8 cellular contexts compared by ENCODE assay signal in genomic region chr6:26556263-26557070, GRCh38. TPM values are rescaled to one million over a fixed set of nuclear protein-coding genes. Genes with fewer than 3 reads are reported as not detected.
A peak's percentile ranks its signal among the peaks of the same experiment; 100 is the strongest.
DNase-seq lines count a peak whose midpoint lies in the region; ATAC-seq, FAIRE-seq and TF ChIP-seq lines count a peak whose summit lies in the region.

No MANE protein-coding gene starts in this region.

- H3K18ac ChIP-seq in H1 (ENCODE audit: extremely low read depth, low read length), result no peak overlapping the region

- H3K9ac ChIP-seq in SK-N-MC (ENCODE audit: insufficient read length) (peak overlapping the region; percentile 86), H1 (replicated peaks in 1 of 4; ENCODE audit: extremely low read depth in 1 of 4, low read depth in 3 of 4, low read length in 3 of 4) (no peak overlapping the region)

- FAIRE-seq in H1 (lab: Jason Lieb, UNC), result peak; percentile 66

- H2AFZ ChIP-seq in H1 (ENCODE audit: low read length), result peak overlapping the region; percentile 89

- H2BK20ac ChIP-seq in H1 (ENCODE audit: low read length), result no peak overlapping the region

- peak overlapping the region in 3 of 4 donors; percentile 27 to 59 (median 59) for H3K4me3 Mint-ChIP-seq in IgD-negative memory B cell

- peak; percentile 67 for DNase-seq in DMS153 (lab: John Stamatoyannopoulos, UW)
- peak; percentile 79 for DNase-seq in SK-N-MC (ENCODE audit: low read depth, low spot score)
- DNase-seq in H1 (ENCODE audit: low read depth in 1 of 2, low spot score in 2 of 2), result peak in 1 of 2 experiments; percentile 92
- peak; percentile 91 for DNase-seq in non-pigmented ciliary epithelial cell (ENCODE audit: low read depth)
- DNase-seq in GM19240 (ENCODE audit: insufficient read length, low spot score), result no peak

- H3K9me3 ChIP-seq in SK-N-MC (ENCODE audit: low read depth, low read length) (no peaks in the 10 kb centered on the region), H1 (ENCODE audit: insufficient read depth in 2 of 2, low read depth in 1 of 2, low read length in 1 of 2) (no peaks in the 10 kb centered on the region)

- no peak for TF ChIP-seq CTCF in H1 (IDR thresholded peaks at IDR 0.05; ENCODE audit: control extremely low read depth in 1 of 3, insufficient read depth in 1 of 3, low read depth in 1 of 3, low read length in 3 of 3)

- H3K4me3 ChIP-seq in SK-N-MC (peak overlapping the region; percentile 87), H1 (ENCODE audit: extremely low read depth in 1 of 4, insufficient read depth in 2 of 4, low read depth in 3 of 4, low read length in 4 of 4) (peak overlapping the region; percentile 77 to 96 (median 80))

- no peaks in the 10 kb centered on the region for H3K36me3 Mint-ChIP-seq in IgD-negative memory B cell

- H4K91ac ChIP-seq in H1 (replicated peaks; ENCODE audit: insufficient read length, low read length), result no peak overlapping the region

- POLR2A ChIA-PET in H1 (lab: Charles Lee; ENCODE audit: partially characterized antibody), result interaction anchor here (0.7 to 5.0 kb wide), 7 partner anchors 11 to 590 kb away, joined by 3 to 25 read pairs (median 4); partner anchors contain the start of gene HMGN4

- H3K4me1 Mint-ChIP-seq in IgD-negative memory B cell, result peaks cover 5 to 29% (median 11%) of the 10 kb centered on the region in 3 donors

- no peak overlapping the region for H4K5ac ChIP-seq in H1 (ENCODE audit: insufficient read length, low read depth, low read length)

- no peak overlapping the region for H2AK5ac ChIP-seq in H1 (ENCODE audit: low read depth, low read length)

- H3K56ac ChIP-seq in H1 (replicated peaks; ENCODE audit: insufficient read length, low read depth, low read length), result no peak overlapping the region

- 11% methylated on average over 16 of the region's 16 CpGs; no CpG with 5 or more reads in 1 of the 2 experiments for WGBS in H1 (ENCODE audit: extremely low coverage in 1 of 2, insufficient coverage in 1 of 2, insufficient read length in 1 of 2, insufficient replicate concordance in 2 of 2, low coverage in 1 of 2, low lambda C conversion rate in 2 of 2, missing lambda C conversion rate in 1 of 2), 2 experiments

- H3K27ac Mint-ChIP-seq in IgD-negative memory B cell, result peak overlapping the region in 1 of 3 donors; percentile 20

- no peaks in the 10 kb centered on the region for H3K79me1 ChIP-seq in H1 (ENCODE audit: low read depth, low read length)

- no peak overlapping the region for H3K4ac ChIP-seq in H1 (replicated peaks; ENCODE audit: insufficient read length, low read depth, low read length)

- H2BK15ac ChIP-seq in H1 (ENCODE audit: low read length), result no peak overlapping the region

- H2BK5ac ChIP-seq in H1 (ENCODE audit: low read depth, low read length), result no peak overlapping the region

- no peak overlapping the region for H2BK120ac ChIP-seq in H1 (replicated peaks; ENCODE audit: low read depth, low read length)

- H4K8ac ChIP-seq in H1 (ENCODE audit: extremely low read depth, insufficient read depth, low read length), result no peak overlapping the region

- H3K14ac ChIP-seq in H1 (ENCODE audit: insufficient read length), result no peak overlapping the region

- no peaks in the 10 kb centered on the region; a peak in 2 of 7 replicates for H3K4me1 ChIP-seq in H1 (replicated peaks in 1 of 4; ENCODE audit: control insufficient read depth in 3 of 4, insufficient read depth in 4 of 4, low read length in 3 of 4)

- H3K4me2 ChIP-seq in H1 (ENCODE audit: insufficient read depth in 1 of 2, low read depth in 2 of 2, low read length in 2 of 2), result peak overlapping the region; percentile 80 to 86

- TF ChIP-seq POLR2A in H1 (IDR thresholded peaks at IDR 0.05; ENCODE audit: control extremely low read depth in 1 of 2, low read depth in 2 of 2, low read length in 2 of 2), result no peak

- H3K36me3 ChIP-seq in SK-N-MC (ENCODE audit: insufficient read depth, low read length), result no peaks in the 10 kb centered on the region
- H3K36me3 ChIP-seq in H1 (ENCODE audit: control insufficient read depth in 2 of 4, insufficient read depth in 4 of 4, low read length in 3 of 4), result no peaks in the 10 kb centered on the region

- peak overlapping the region; percentile 81 for H3K27ac ChIP-seq in SK-N-MC
- no peak overlapping the region for H3K27ac ChIP-seq in H1 (ENCODE audit: low read depth, low read length)

- TF ChIP-seq RAD21 in H1 (IDR thresholded peaks at IDR 0.05 in 1 of 2, conservative IDR thresholded peaks at IDR 0.05 in 1 of 2; ENCODE audit: low read depth in 2 of 2, low read length in 2 of 2), result no peak

- H3K9me3 Mint-ChIP-seq in IgD-negative memory B cell, result no peaks in the 10 kb centered on the region

- no peak overlapping the region for H3K23ac ChIP-seq in H1 (ENCODE audit: insufficient read length)

- CTCF ChIA-PET in H1 (lab: Charles Lee; ENCODE audit: partially characterized antibody), result interaction anchor here (0.7 to 1.4 kb wide), 8 partner anchors 15 to 368 kb away, joined by 3 to 4 read pairs (median 3); partner anchors contain the start of gene BTN1A1

- ATAC-seq in GM19395 (IDR thresholded peaks at IDR 0.05; ENCODE audit: unreplicated experiment) (no peak), HG02970 (IDR thresholded peaks at IDR 0.05; ENCODE audit: low FRiP score, unreplicated experiment) (no peak)

- no peaks in the 10 kb centered on the region for H3K27me3 ChIP-seq in H1 (replicated peaks in 1 of 4; ENCODE audit: control insufficient read depth in 3 of 4, extremely low read depth in 1 of 4, insufficient read depth in 3 of 4, low read length in 3 of 4)

- peaks cover 17% of the 10 kb centered on the region for H3K23me2 ChIP-seq in H1 (ENCODE audit: low read depth, low read length)

- no peaks in the 10 kb centered on the region for H4K20me1 ChIP-seq in H1 (replicated peaks in 1 of 2; ENCODE audit: control insufficient read depth in 1 of 2, insufficient read depth in 2 of 2, low read length in 2 of 2)

- TF ChIP-seq EP300 in H1 (IDR thresholded peaks at IDR 0.05; ENCODE audit: borderline replicate concordance in 1 of 2, low read depth in 2 of 2, low read length in 2 of 2), result peak in 1 of 2 experiments; percentile 59; a peak in 1 of 3 replicates

- no peaks in the 10 kb centered on the region for H3K79me2 ChIP-seq in H1 (ENCODE audit: control insufficient read depth in 1 of 2, insufficient read depth in 2 of 2, low read length in 2 of 2)

- no peak overlapping the region for H2BK12ac ChIP-seq in H1 (ENCODE audit: low read depth, low read length)

- H3K27me3 Mint-ChIP-seq in IgD-negative memory B cell, result no peaks in the 10 kb centered on the region

TF ChIP-seq in H1, 55 proteins besides CTCF, POLR2A, EP300 and RAD21 (continues in another document):
- TF ChIP-seq BCL11A (IDR thresholded peaks at IDR 0.05; ENCODE audit: low read depth in 2 of 2, low read length in 2 of 2) (no peak), CBX8 (IDR thresholded peaks at IDR 0.05; ENCODE audit: borderline replicate concordance, low read depth, low read length) (no peak), MAFK (IDR thresholded peaks at IDR 0.05; ENCODE audit: low read depth, low read length) (peak; percentile 84; the same call in 1 of the 2 replicates), TCF12 (IDR thresholded peaks at IDR 0.05; ENCODE audit: low read depth, low read length) (0 out of 2 replicates have a peak, but pooled peaks have one; percentile 60), POU5F1 (IDR thresholded peaks at IDR 0.05; ENCODE audit: low read depth, low read length) (0 out of 2 replicates have a peak, but pooled peaks have one; percentile 59), SIN3A (conservative IDR thresholded peaks at IDR 0.05 in 1 of 2, IDR thresholded peaks at IDR 0.05 in 1 of 2; ENCODE audit: low read depth in 1 of 2, low read length in 2 of 2) (0 out of 4 replicates have a peak, but pooled peaks have one; percentile 36 to 48), YY1 (IDR thresholded peaks at IDR 0.05; ENCODE audit: low read depth, low read length) (no peak), EGR1 (IDR thresholded peaks at IDR 0.05; ENCODE audit: borderline replicate concordance, low read depth, low read length) (peak; percentile 15; the same call in 1 of the 2 replicates), CREB1 (IDR thresholded peaks at IDR 0.05) (0 out of 2 replicates have a peak, but pooled peaks have one; percentile 21), TAF7 (optimal IDR thresholded peaks at IDR 0.05; ENCODE audit: borderline replicate concordance, low read depth, low read length) (no peak)

RNA-seq across cellular contexts. Expression of gene HMGN4, which starts 18.3 kb away (rescaled TPM):
- polyA plus RNA-seq in IgD-negative memory B cell (120 TPM), H1 (2011; rRNA removed) (18.3 and 23.4 TPM in 2 replicates)
- 61.9 and 66.4 TPM in 2 replicates for total RNA-seq in H1 (2021; fragmentation: NEBNext Ultra II Directional; extraction: Animal tissue kit (Norgen Biotek cat#: 25700))
- 36.0 TPM for polyA plus RNA-seq in H1 (2011; cell fraction: cytosol; rRNA removed)
- 10.5 TPM for polyA plus RNA-seq in H1 (2011; cell fraction: nucleus; rRNA removed)
- 47.5 to 70.6 TPM (median 56.2 TPM) in 4 replicates for polyA plus RNA-seq in H1 (2012, experiment 1 of 2)
- 12.3 TPM for polyA plus RNA-seq in H1 (2012, experiment 2 of 2)
- polyA plus RNA-seq in H1 (2013, experiment 1 of 2), result 31.2 TPM
- polyA plus RNA-seq in H1 (2013, experiment 2 of 2), result 33.0 TPM
- polyA minus RNA-seq in H1 (2011; rRNA and poly(A)+ RNA removed), result 26.4 and 39.0 TPM in 2 replicates
- polyA minus RNA-seq in H1 (2011; cell fraction: cytosol; rRNA and poly(A)+ RNA removed), result 23.9 TPM
- polyA minus RNA-seq in H1 (2011; cell fraction: nucleus; rRNA and poly(A)+ RNA removed), result 10.3 TPM

RNA-seq across cellular contexts. Expression of gene ABT1, which starts 40.3 kb away (rescaled TPM):
- polyA plus RNA-seq in IgD-negative memory B cell (44.0 TPM), H1 (2011; rRNA removed) (28.4 and 30.7 TPM in 2 replicates)
- 20.5 and 20.6 TPM in 2 replicates for total RNA-seq in H1 (2021; fragmentation: NEBNext Ultra II Directional; extraction: Animal tissue kit (Norgen Biotek cat#: 25700))
- polyA plus RNA-seq in H1 (2011; cell fraction: cytosol; rRNA removed), result 26.5 TPM
- polyA plus RNA-seq in H1 (2011; cell fraction: nucleus; rRNA removed), result 17.6 TPM
- polyA plus RNA-seq in H1 (2012, experiment 1 of 2), result 15.1 to 19.6 TPM (median 18.5 TPM) in 4 replicates
- polyA plus RNA-seq in H1 (2012, experiment 2 of 2), result 19.3 TPM
- 16.1 TPM for polyA plus RNA-seq in H1 (2013, experiment 1 of 2)
- polyA plus RNA-seq in H1 (2013, experiment 2 of 2), result 16.3 TPM
- polyA minus RNA-seq in H1 (2011; rRNA and poly(A)+ RNA removed), result 10.8 and 10.9 TPM in 2 replicates
- polyA minus RNA-seq in H1 (2011; cell fraction: cytosol; rRNA and poly(A)+ RNA removed), result 10.6 TPM
- polyA minus RNA-seq in H1 (2011; cell fraction: nucleus; rRNA and poly(A)+ RNA removed), result 12.5 TPM

RNA-seq across cellular contexts. Expression of gene BTN1A1, which starts 56.4 kb away (rescaled TPM):
- 3.7 TPM for polyA plus RNA-seq in IgD-negative memory B cell
- total RNA-seq in H1 (2021; fragmentation: NEBNext Ultra II Directional; extraction: Animal tissue kit (Norgen Biotek cat#: 25700)), result 0.28 and 0.55 TPM in 2 replicates
- polyA plus RNA-seq in H1 (2011; rRNA removed), result 0.22 and 0.35 TPM in 2 replicates
- 0.30 TPM for polyA plus RNA-seq in H1 (2011; cell fraction: cytosol; rRNA removed)
- 0.21 TPM for polyA plus RNA-seq in H1 (2011; cell fraction: nucleus; rRNA removed)
- 0.23 to 0.55 TPM (median 0.37 TPM) in 4 replicates for polyA plus RNA-seq in H1 (2012, experiment 1 of 2)
- 0.26 TPM for polyA plus RNA-seq in H1 (2012, experiment 2 of 2)
- 0.51 TPM for polyA plus RNA-seq in H1 (2013, experiment 1 of 2)
- polyA plus RNA-seq in H1 (2013, experiment 2 of 2), result 0.63 TPM
- 0.10 and 0.32 TPM in 2 replicates for polyA minus RNA-seq in H1 (2011; rRNA and poly(A)+ RNA removed)
- polyA minus RNA-seq in H1 (2011; cell fraction: cytosol; rRNA and poly(A)+ RNA removed), result not detected
- polyA minus RNA-seq in H1 (2011; cell fraction: nucleus; rRNA and poly(A)+ RNA removed), result 0.30 TPM
